In the genomic region with DNA sequence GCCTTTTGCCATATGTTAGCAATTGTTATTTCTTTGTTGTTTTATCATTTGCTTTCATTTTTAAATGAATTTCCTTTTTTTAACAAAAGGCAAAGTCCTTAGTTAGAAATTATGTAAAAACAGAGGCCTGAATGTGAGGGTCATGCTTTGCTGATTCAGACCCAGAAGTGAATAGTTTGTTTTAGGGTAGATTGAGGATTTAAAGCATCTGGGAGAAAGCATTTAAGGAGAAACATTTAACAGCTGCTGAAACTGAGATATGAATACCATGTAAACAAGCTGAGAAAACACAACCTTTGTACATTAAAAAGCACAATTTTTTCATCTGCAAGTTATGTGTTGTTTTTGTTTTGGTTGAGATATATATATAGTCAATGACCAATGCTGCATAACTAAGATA, we compare ENCODE assay signal across 1 cellular context.
TF ChIP-seq lines count a peak whose summit lies in the region.

No MANE protein-coding gene starts in this region.

TF ChIP-seq in HCT116, 20 proteins besides CTCF, POLR2A, EP300 and RAD21:
- no peak for TF ChIP-seq EZH2 (IDR thresholded peaks at IDR 0.05)
